Comparison of ENCODE assay signal across 6 cellular contexts in genomic region chr16:67665598-67665997, GRCh38. TPM values are rescaled to one million over a fixed set of nuclear protein-coding genes. Genes with fewer than 3 reads are reported as not detected.
DNase-seq lines count a peak whose midpoint lies in the region; ATAC-seq and TF ChIP-seq lines count a peak whose summit lies in the region.

No MANE protein-coding gene starts in this region.

- CTCF ChIA-PET in CD8-positive, alpha-beta T cell (lab: Charles Lee): interaction anchor here (1.8 to 14.3 kb wide), 3 partner anchors 20 to 144 kb away, joined by 4 to 165 read pairs (median 8); partner anchors contain the start of gene CARMIL2
- CTCF ChIA-PET in activated B cell treated with CpG ODN at 0.5 μM for 24 hours (lab: Charles Lee): interaction anchor here (1.1 to 6.6 kb wide), 3 partner anchors 21 to 172 kb away, joined by 4 to 44 read pairs (median 15); partner anchors contain the start of gene CARMIL2

- no peak overlapping the region for H3K4me3 ChIP-seq in CD8-positive, alpha-beta T cell (ENCODE audit: low read depth, low read length)

- no peaks in the 10 kb centered on the region for H3K9me3 ChIP-seq in CD8-positive, alpha-beta T cell (ENCODE audit: low read length)

- H3K27ac ChIP-seq in CD8-positive, alpha-beta T cell (ENCODE audit: low read depth, low read length): no peak overlapping the region

- DNase-seq in CD8-positive, alpha-beta T cell: no peak
- no peak for DNase-seq in activated B cell treated with CpG ODN at 0.5 μM for 24 hours
- no peak for DNase-seq in mesothelial cell of epicardium (ENCODE audit: low spot score in 2 of 2, unreplicated experiment in 2 of 2)
- DNase-seq in NCI-H524 treated with DMSO at 0.1 percent for 48 hours (lab: John Stamatoyannopoulos, UW): no peak
- DNase-seq in midbrain (lab: John Stamatoyannopoulos, UW): no peak

- no peak overlapping the region for H3K27ac Mint-ChIP-seq in CD8-positive, alpha-beta T cell
- H3K27ac Mint-ChIP-seq in activated B cell treated with CpG ODN at 0.5 μM for 24 hours (no peak overlapping the region), mesothelial cell of epicardium (no peak overlapping the region)

- no peak for ATAC-seq in CD8-positive, alpha-beta T cell
- ATAC-seq in activated B cell treated with CpG ODN at 0.5 μM for 24 hours (ENCODE audit: low read depth) (no peak), HG02938 (IDR thresholded peaks at IDR 0.05; ENCODE audit: unreplicated experiment) (no peak)

- H3K4me3 Mint-ChIP-seq in CD8-positive, alpha-beta T cell: peak overlapping the region; percentile 72
- peak overlapping the region; percentile 69 for H3K4me3 Mint-ChIP-seq in activated B cell treated with CpG ODN at 0.5 μM for 24 hours
- H3K4me3 Mint-ChIP-seq in mesothelial cell of epicardium: peak overlapping the region; percentile 70

- peaks cover 25% of the 10 kb centered on the region for H3K4me1 ChIP-seq in CD8-positive, alpha-beta T cell (ENCODE audit: insufficient read depth, low read length)

- no peaks in the 10 kb centered on the region for H3K27me3 Mint-ChIP-seq in CD8-positive, alpha-beta T cell (ENCODE audit: low read depth)
- no peaks in the 10 kb centered on the region for H3K27me3 Mint-ChIP-seq in activated B cell treated with CpG ODN at 0.5 μM for 24 hours
- no peaks in the 10 kb centered on the region for H3K27me3 Mint-ChIP-seq in mesothelial cell of epicardium (ENCODE audit: low read depth)

- intact Hi-C loops in CD8-positive, alpha-beta T cell (cut with DNase I, micrococcal nuclease): loop anchor here (5.0 to 10.0 kb wide), 4 partner anchors 179 to 569 kb away; partner anchors contain the start of genes CENPT (in 1 of the 2), ESRP2 (in 1 of the 2), FHOD1 (in 1 of the 2) and NUTF2 (in 1 of the 2)
- intact Hi-C loops in activated B cell treated with CpG ODN at 0.5 μM for 24 hours (cut with micrococcal nuclease): loop anchor here (5.0 to 10.0 kb wide), 5 partner anchors 238 to 569 kb away; partner anchors contain the start of genes B3GNT9, ESRP2, FBXL8 and TRADD

- H3K9me3 Mint-ChIP-seq in CD8-positive, alpha-beta T cell: no peaks in the 10 kb centered on the region
- H3K9me3 Mint-ChIP-seq in activated B cell treated with CpG ODN at 0.5 μM for 24 hours (no peaks in the 10 kb centered on the region), mesothelial cell of epicardium (no peaks in the 10 kb centered on the region)

- POLR2A ChIA-PET in CD8-positive, alpha-beta T cell (lab: Charles Lee): interaction anchor here (1.1 to 2.5 kb wide), 2 partner anchors 103 to 119 kb away, joined by 5 to 12 read pairs; partner anchors contain the start of gene CTCF
- POLR2A ChIA-PET in activated B cell treated with CpG ODN at 0.5 μM for 24 hours (lab: Charles Lee): interaction anchor here (0.9 to 1.9 kb wide), 3 partner anchors 20 to 118 kb away, joined by 3 to 6 read pairs (median 4); no protein-coding TSS in a partner anchor

- no peak for TF ChIP-seq CTCF in CD8-positive, alpha-beta T cell (IDR thresholded peaks at IDR 0.05)
- TF ChIP-seq CTCF in activated B cell treated with CpG ODN at 0.5 μM for 24 hours (IDR thresholded peaks at IDR 0.05) (no peak), mesothelial cell of epicardium (IDR thresholded peaks at IDR 0.05; ENCODE audit: unreplicated experiment) (no peak)

- H3K36me3 ChIP-seq in CD8-positive, alpha-beta T cell (ENCODE audit: insufficient read depth, low read length): no peaks in the 10 kb centered on the region

- peaks cover 26% of the 10 kb centered on the region for H3K4me1 Mint-ChIP-seq in CD8-positive, alpha-beta T cell (ENCODE audit: low read depth)
- H3K4me1 Mint-ChIP-seq in activated B cell treated with CpG ODN at 0.5 μM for 24 hours: peaks cover 51% of the 10 kb centered on the region
- peaks cover 9% of the 10 kb centered on the region for H3K4me1 Mint-ChIP-seq in mesothelial cell of epicardium

- peaks cover under 1% of the 10 kb centered on the region for H3K36me3 Mint-ChIP-seq in CD8-positive, alpha-beta T cell
- H3K36me3 Mint-ChIP-seq in activated B cell treated with CpG ODN at 0.5 μM for 24 hours (ENCODE audit: low read depth) (peaks cover under 1% of the 10 kb centered on the region), mesothelial cell of epicardium (peaks cover 2% of the 10 kb centered on the region)

- H3K27me3 ChIP-seq in CD8-positive, alpha-beta T cell (ENCODE audit: insufficient read depth, low read length): no peaks in the 10 kb centered on the region

RNA-seq across cellular contexts. Expression of gene ENKD1, which starts 1.0 kb away (rescaled TPM):
- total RNA-seq in CD8-positive, alpha-beta T cell: 1 to 10 TPM; 1.7 to 2.5 TPM
- total RNA-seq in activated B cell treated with CpG ODN at 0.5 μM for 24 hours (8.9 and 9.5 TPM in 2 replicates), mesothelial cell of epicardium (11.7 to 13.0 TPM (median 12.8 TPM) in 3 replicates)

RNA-seq across cellular contexts. Expression of gene C16orf86, which starts 1.0 kb away (rescaled TPM):
- 1 to 10 TPM; 1.4 to 1.6 TPM for total RNA-seq in CD8-positive, alpha-beta T cell
- total RNA-seq in activated B cell treated with CpG ODN at 0.5 μM for 24 hours (2.4 and 4.6 TPM in 2 replicates), mesothelial cell of epicardium (1.2 to 2.0 TPM (median 1.8 TPM) in 3 replicates)

RNA-seq across cellular contexts. Expression of gene PARD6A, which starts 4.8 kb away (rescaled TPM):
- total RNA-seq in CD8-positive, alpha-beta T cell: 1 to 10 TPM; 3.0 to 3.1 TPM
- total RNA-seq in activated B cell treated with CpG ODN at 0.5 μM for 24 hours (5.9 and 6.0 TPM in 2 replicates), mesothelial cell of epicardium (1.9 to 2.2 TPM (median 1.9 TPM) in 3 replicates)

RNA-seq across cellular contexts. Expression of gene ACD, which starts 5.5 kb away (rescaled TPM):
- total RNA-seq in CD8-positive, alpha-beta T cell: 10 to 100 TPM; 22.2 to 23.9 TPM
- total RNA-seq in activated B cell treated with CpG ODN at 0.5 μM for 24 hours (38.2 and 41.4 TPM in 2 replicates), mesothelial cell of epicardium (24.5 to 27.9 TPM (median 25.8 TPM) in 3 replicates)

RNA-seq across cellular contexts. Expression of gene CARMIL2, which starts 20.7 kb away (rescaled TPM):
- 100 to 1,000 TPM in 1 of 2 experiments, 10 to 100 TPM in 1; 93.2 to 111 TPM for total RNA-seq in CD8-positive, alpha-beta T cell
- total RNA-seq in activated B cell treated with CpG ODN at 0.5 μM for 24 hours (138 and 151 TPM in 2 replicates), mesothelial cell of epicardium (6.7 to 10.2 TPM (median 8.0 TPM) in 3 replicates)
